18 cellular contexts compared by ENCODE assay signal in the genomic region with DNA sequence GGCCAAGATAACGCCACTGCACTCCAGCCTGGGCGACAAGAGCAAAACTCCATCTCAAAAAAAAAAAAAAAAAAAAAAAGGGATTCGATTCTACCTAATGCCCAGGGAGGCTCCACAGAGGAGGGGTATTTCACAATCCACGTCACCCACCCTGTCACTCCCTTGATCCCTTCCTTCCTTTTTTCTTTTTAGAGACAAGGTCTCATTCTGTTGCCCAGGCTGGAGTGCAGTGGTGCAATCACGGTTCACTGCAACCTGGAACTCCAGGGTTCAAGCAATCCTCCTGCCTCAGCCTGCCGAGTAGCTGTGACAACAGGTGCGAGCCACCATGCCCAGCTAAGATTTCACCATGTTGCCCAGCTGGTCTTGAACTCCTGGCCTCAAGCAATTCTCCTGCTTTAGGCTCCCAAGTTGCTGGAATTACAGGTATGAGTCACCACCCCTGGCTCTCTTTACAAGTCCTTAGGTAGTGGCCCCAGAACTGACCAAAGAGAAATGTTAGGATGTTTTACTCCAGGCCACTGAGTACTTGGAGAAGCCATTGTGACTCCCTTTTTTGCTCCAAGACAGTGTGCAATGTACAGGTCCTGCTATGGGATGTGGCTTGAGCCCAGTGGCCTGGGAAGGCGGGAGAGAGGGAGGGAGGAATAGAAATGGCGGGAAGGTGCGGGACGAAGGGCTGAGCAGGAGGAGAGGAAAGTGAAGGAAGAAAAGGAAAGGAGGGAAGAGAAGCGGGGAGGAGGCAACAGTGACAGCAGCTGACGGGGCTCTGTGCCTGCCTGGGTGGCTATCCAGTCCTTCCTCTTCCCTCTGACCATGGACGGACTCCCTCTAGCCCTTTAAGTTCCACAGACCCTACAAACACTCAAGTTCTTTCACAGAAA. TPM values are rescaled to one million over a fixed set of nuclear protein-coding genes. Genes with fewer than 3 reads are reported as not detected.
A peak's percentile ranks its signal among the peaks of the same experiment; 100 is the strongest.
DNase-seq lines count a peak whose midpoint lies in the region; ATAC-seq, FAIRE-seq and TF ChIP-seq lines count a peak whose summit lies in the region.
"Had no signal": no experiment of that assay in that cellular context is flagged by ENCODE, and none has a peak within 500 bp of the region (broad histone marks: within the 10 kb centered on the region; RNA-seq: fewer than 3 reads in every experiment).

No MANE protein-coding gene starts in this region.

- no peak overlapping the region for H3K27ac ChIP-seq in HepG2 (ENCODE audit: extremely low read length, insufficient read depth, low read length)
- H3K27ac ChIP-seq in tibial artery: no peak overlapping the region
- no peak overlapping the region for H3K27ac ChIP-seq in ascending aorta

- H3K36me3 ChIP-seq in HepG2 (replicated peaks in 1 of 2; ENCODE audit: control insufficient read depth in 1 of 2, insufficient read depth in 2 of 2, low read length in 2 of 2) (no peaks in the 10 kb centered on the region), tibial artery (peaks cover 0 to 5% (median 0%) of the 10 kb centered on the region in 3 donors), ascending aorta (no peaks in the 10 kb centered on the region)
- H3K36me3 ChIP-seq: pancreas had no signal

- CTCF ChIA-PET in HepG2 (lab: Yijun Ruan, JAX; ENCODE audit: low intra/inter-chr PET ratio, low total read pairs): no interaction called here

- peak; percentile 21 for DNase-seq in activated CD4-positive, CD25-positive, alpha-beta regulatory T cell treated with anti-CD3 and anti-CD28 coated beads, Interleukin-2, amount 50 U/mL, for 72 hours
- DNase-seq in activated CD4-positive, CD25-positive, alpha-beta regulatory T cell (lab: John Stamatoyannopoulos, UW): no peak
- no peak for DNase-seq in HepG2 (ENCODE audit: low spot score)
- peak; percentile 26 to 63 for DNase-seq in tibial artery
- DNase-seq in ascending aorta (ENCODE audit: low spot score in 2 of 2): no peak
- DNase-seq in kidney tubule cell (ENCODE audit: low spot score): no peak
- DNase-seq: activated CD4-positive, alpha-beta T cell treated with anti-CD3 and anti-CD28 coated beads for 36 hours; Kasumi-1; NCI-H2029 treated with DMSO at 0.1 percent for 48 hours; NCI-H526; T-helper 17 cell had no signal

- no peaks in the 10 kb centered on the region for H3K9me3 ChIP-seq in HepG2 (ENCODE audit: low read length)
- H3K9me3 ChIP-seq in tibial artery: no peaks in the 10 kb centered on the region
- H3K9me3 ChIP-seq in ascending aorta: no peaks in the 10 kb centered on the region
- H3K9me3 ChIP-seq: pancreas had no signal

- TF ChIP-seq POLR2A in HepG2 (IDR thresholded peaks at IDR 0.05; ENCODE audit: insufficient read depth in 1 of 2, low read depth in 2 of 2, low read length in 2 of 2): no peak

- no TSS peak for BruUV-seq in HepG2 (replicated peaks; lab: Mats Ljungman, UMichigan)

- H3K4me1 ChIP-seq in HepG2 (ENCODE audit: insufficient read depth, low read length) (peaks cover 35% of the 10 kb centered on the region), tibial artery (peaks cover 0 to 2% (median 0%) of the 10 kb centered on the region in 4 donors), ascending aorta (no peaks in the 10 kb centered on the region)

- H3K27me3 ChIP-seq in HepG2 (ENCODE audit: control insufficient read depth in 1 of 2, insufficient read depth in 2 of 2, low read length in 2 of 2): peaks cover 13 to 62% of the 10 kb centered on the region in 2 experiments; a peak in 4 of 5 replicates
- H3K27me3 ChIP-seq in tibial artery: peaks cover 0 to 37% of the 10 kb centered on the region in 2 donors
- H3K27me3 ChIP-seq in ascending aorta: no peaks in the 10 kb centered on the region
- H3K27me3 ChIP-seq: pancreas had no signal

- no peaks in the 10 kb centered on the region for H4K20me1 ChIP-seq in HepG2 (ENCODE audit: insufficient read depth, low read length)

- WGBS in HepG2 (ENCODE audit: low lambda C conversion rate): 48% methylated on average over 14 of the region's 14 CpGs

- in situ Hi-C loops in HepG2 (cut with HindIII; ENCODE audit: extremely low pct_ligation_motif_present, low pct_unique_long_range_greater_than_20kb): loop anchor here (10.0 kb wide), 1 partner anchor 218 kb away; no protein-coding TSS in a partner anchor

- intact Hi-C loops in HepG2 (cut with micrococcal nuclease; ENCODE audit: unreplicated experiment) (no loop called here), tibial artery (cut with DNase I; ENCODE audit: low total_unique reads) (no loop called here), ascending aorta (cut with DNase I) (no loop called here)

- peaks cover 14% of the 10 kb centered on the region for H3K36me3 Mint-ChIP-seq in brain
- H3K36me3 Mint-ChIP-seq: CD8-positive, alpha-beta T cell had no signal

- H3K27ac Mint-ChIP-seq in brain: peak overlapping the region in 4 of 5 experiments; percentile 37 to 84 (median 65)
- H3K27ac Mint-ChIP-seq: activated CD4-positive, alpha-beta T cell treated with anti-CD3 and anti-CD28 coated beads for 36 hours; CD8-positive, alpha-beta T cell; T-helper 17 cell had no signal

- no peak overlapping the region for H2AFZ ChIP-seq in HepG2 (ENCODE audit: low read length)

- TF ChIP-seq CTCF in brain (conservative IDR thresholded peaks at IDR 0.05): no peak
- no peak for TF ChIP-seq CTCF in HepG2 (CRISPR knock-in tag; IDR thresholded peaks at IDR 0.05)
- no peak for TF ChIP-seq CTCF in tibial artery (IDR thresholded peaks at IDR 0.05)
- TF ChIP-seq CTCF in ascending aorta (IDR thresholded peaks at IDR 0.05): no peak

- H3K4me3 ChIP-seq in HepG2 (replicated peaks in 1 of 3; ENCODE audit: insufficient read depth in 1 of 3, low read depth in 2 of 3, low read length in 3 of 3): no peak overlapping the region
- H3K4me3 ChIP-seq in tibial artery: no peak overlapping the region
- no peak overlapping the region for H3K4me3 ChIP-seq in ascending aorta
- H3K4me3 ChIP-seq: pancreas had no signal

- TF ChIP-seq EP300 in HepG2 (IDR thresholded peaks at IDR 0.05; ENCODE audit: low read depth in 2 of 2, low read length in 2 of 2): no peak
- no peak for TF ChIP-seq EP300 in HepG2 (CRISPR knock-in tag; IDR thresholded peaks at IDR 0.05; ENCODE audit: borderline replicate concordance)

- no peak overlapping the region for H3K9ac ChIP-seq in HepG2 (ENCODE audit: insufficient read depth, low read depth, low read length)

- POLR2A ChIA-PET in HepG2 (lab: Yijun Ruan, JAX): no interaction called here

- no peaks in the 10 kb centered on the region for H3K27me3 Mint-ChIP-seq in brain
- H3K27me3 Mint-ChIP-seq: activated CD4-positive, alpha-beta T cell treated with anti-CD3 and anti-CD28 coated beads for 36 hours had no signal

- TF ChIP-seq RAD21 in HepG2 (CRISPR knock-in tag; IDR thresholded peaks at IDR 0.05): no peak

- no peaks in the 10 kb centered on the region for H3K9me3 Mint-ChIP-seq in brain
- H3K9me3 Mint-ChIP-seq: CD8-positive, alpha-beta T cell; central memory CD8-positive, alpha-beta T cell had no signal

- H3K4me1 Mint-ChIP-seq in brain: peaks cover 28% of the 10 kb centered on the region
- H3K4me1 Mint-ChIP-seq: activated CD4-positive, alpha-beta T cell treated with anti-CD3 and anti-CD28 coated beads for 36 hours had no signal

- H3K4me3 Mint-ChIP-seq in brain: no peak overlapping the region
- H3K4me3 Mint-ChIP-seq: activated CD4-positive, alpha-beta T cell treated with anti-CD3 and anti-CD28 coated beads for 36 hours; CD8-positive, alpha-beta T cell; central memory CD8-positive, alpha-beta T cell; T-helper 17 cell had no signal

- FAIRE-seq in HepG2 (lab: Jason Lieb, UNC): no peak
- FAIRE-seq: islet of Langerhans, pancreas had no signal

- no peak overlapping the region for H3K4me2 ChIP-seq in HepG2 (ENCODE audit: low read depth, low read length)

- no peaks in the 10 kb centered on the region for H3K79me2 ChIP-seq in HepG2 (ENCODE audit: insufficient read depth, low read length)

- ATAC-seq in HepG2: no peak
- no peak for ATAC-seq in GM18520 (IDR thresholded peaks at IDR 0.05; ENCODE audit: unreplicated experiment)
- ATAC-seq: activated CD4-positive, alpha-beta T cell treated with anti-CD3 and anti-CD28 coated beads for 36 hours; CD8-positive, alpha-beta T cell; pancreas; T-helper 17 cell had no signal

RNA-seq across cellular contexts. Expression of gene FXYD2, which starts 11.8 kb away (rescaled TPM):
- 0.63 TPM for polyA plus RNA-seq in brain (ENCODE audit: insufficient read depth, low read depth, low replicate concordance)
- 106 and 107 TPM in 2 replicates for total RNA-seq in HepG2 (2016; rRNA removed; fragmentation: Illumina TruSeq; extraction: Trizol)
- total RNA-seq in HepG2 (2016; cell fraction: cytosol; rRNA removed; fragmentation: Illumina TruSeq; extraction: Trizol; ENCODE audit: low read depth): 71.2 and 93.3 TPM in 2 replicates
- 102 and 114 TPM in 2 replicates for total RNA-seq in HepG2 (2016; cell fraction: insoluble cytoplasmic fraction; rRNA removed; fragmentation: Illumina TruSeq; extraction: Trizol)
- 99.5 and 112 TPM in 2 replicates for total RNA-seq in HepG2 (2016; cell fraction: membrane; rRNA removed; fragmentation: Illumina TruSeq; extraction: Trizol)
- 50.7 and 58.0 TPM in 2 replicates for total RNA-seq in HepG2 (2016; cell fraction: nucleus; rRNA removed; fragmentation: Illumina TruSeq; extraction: Trizol)
- polyA plus RNA-seq in HepG2 (2011; rRNA removed): 38.8 and 45.9 TPM in 2 replicates
- polyA plus RNA-seq in HepG2 (2011; cell fraction: cytosol; rRNA removed): 34.6 and 67.1 TPM in 2 replicates
- polyA plus RNA-seq in HepG2 (2011; cell fraction: nucleus; rRNA removed): 36.7 and 39.0 TPM in 2 replicates
- polyA plus RNA-seq in HepG2 (2012): 12.8 and 15.4 TPM in 2 replicates
- polyA plus RNA-seq in HepG2 (2016; cell fraction: cytosol; fragmentation: Illumina TruSeq; extraction: Trizol; ENCODE audit: low read depth): 80.3 and 98.8 TPM in 2 replicates
- polyA plus RNA-seq in HepG2 (2016; cell fraction: insoluble cytoplasmic fraction; fragmentation: Illumina TruSeq; extraction: Trizol; ENCODE audit: low read depth): 93.9 and 102 TPM in 2 replicates
- polyA plus RNA-seq in HepG2 (2016; cell fraction: membrane; fragmentation: Illumina TruSeq; extraction: Trizol; ENCODE audit: low read depth): 83.4 and 95.9 TPM in 2 replicates
- polyA plus RNA-seq in HepG2 (2016; cell fraction: nucleus; fragmentation: Illumina TruSeq; extraction: Trizol; ENCODE audit: insufficient read depth, low read depth): 79.8 and 83.8 TPM in 2 replicates
- 0.12 and 31.7 TPM in 2 replicates for polyA minus RNA-seq in HepG2 (2011; rRNA and poly(A)+ RNA removed; ENCODE audit: low replicate concordance)
- 4.7 and 14.1 TPM in 2 replicates for polyA minus RNA-seq in HepG2 (2011; cell fraction: cytosol; rRNA and poly(A)+ RNA removed)
- polyA minus RNA-seq in HepG2 (2011; cell fraction: nucleus; rRNA and poly(A)+ RNA removed): 35.9 and 38.2 TPM in 2 replicates
- total RNA-seq in ascending aorta: not detected
- total RNA-seq: A172 had no signal

RNA-seq across cellular contexts. Expression of gene DSCAML1, which starts 39.3 kb away (rescaled TPM):
- polyA plus RNA-seq in brain (ENCODE audit: insufficient read depth, low read depth, low replicate concordance) (9.6 TPM), HepG2 (2011; rRNA removed) (0.40 and 0.72 TPM in 2 replicates)
- total RNA-seq in HepG2 (2016; rRNA removed; fragmentation: Illumina TruSeq; extraction: Trizol) (0.14 and 0.29 TPM in 2 replicates), ascending aorta (not detected)
- 0.61 and 0.88 TPM in 2 replicates for total RNA-seq in HepG2 (2016; cell fraction: cytosol; rRNA removed; fragmentation: Illumina TruSeq; extraction: Trizol; ENCODE audit: low read depth)
- 0.24 and 0.35 TPM in 2 replicates for total RNA-seq in HepG2 (2016; cell fraction: insoluble cytoplasmic fraction; rRNA removed; fragmentation: Illumina TruSeq; extraction: Trizol)
- total RNA-seq in HepG2 (2016; cell fraction: membrane; rRNA removed; fragmentation: Illumina TruSeq; extraction: Trizol): 0.17 and 0.28 TPM in 2 replicates
- 0.47 and 0.50 TPM in 2 replicates for total RNA-seq in HepG2 (2016; cell fraction: nucleus; rRNA removed; fragmentation: Illumina TruSeq; extraction: Trizol)
- 0.15 and 0.35 TPM in 2 replicates for polyA plus RNA-seq in HepG2 (2011; cell fraction: cytosol; rRNA removed)
- 2.6 and 4.1 TPM in 2 replicates for polyA plus RNA-seq in HepG2 (2011; cell fraction: nucleus; rRNA removed)
- 0.48 and 0.69 TPM in 2 replicates for polyA plus RNA-seq in HepG2 (2012)
- 0.06 and 0.07 TPM in 2 replicates for polyA plus RNA-seq in HepG2 (2016; cell fraction: cytosol; fragmentation: Illumina TruSeq; extraction: Trizol; ENCODE audit: low read depth)
- polyA plus RNA-seq in HepG2 (2016; cell fraction: insoluble cytoplasmic fraction; fragmentation: Illumina TruSeq; extraction: Trizol; ENCODE audit: low read depth): 0.14 and 0.19 TPM in 2 replicates
- polyA plus RNA-seq in HepG2 (2016; cell fraction: membrane; fragmentation: Illumina TruSeq; extraction: Trizol; ENCODE audit: low read depth): 0.09 and 0.14 TPM in 2 replicates
- 0.24 and 0.74 TPM in 2 replicates for polyA plus RNA-seq in HepG2 (2016; cell fraction: nucleus; fragmentation: Illumina TruSeq; extraction: Trizol; ENCODE audit: insufficient read depth, low read depth)
- 1.8 TPM in 1 of 2 replicates, not detected in the other for polyA minus RNA-seq in HepG2 (2011; rRNA and poly(A)+ RNA removed; ENCODE audit: low replicate concordance)
- 0.18 and 0.20 TPM in 2 replicates for polyA minus RNA-seq in HepG2 (2011; cell fraction: cytosol; rRNA and poly(A)+ RNA removed)
- 2.7 and 6.2 TPM in 2 replicates for polyA minus RNA-seq in HepG2 (2011; cell fraction: nucleus; rRNA and poly(A)+ RNA removed)
- total RNA-seq: A172 had no signal

RNA-seq across cellular contexts. Expression of gene FXYD6, which starts 40.1 kb away (rescaled TPM):
- polyA plus RNA-seq in brain (ENCODE audit: insufficient read depth, low read depth, low replicate concordance): 516 TPM
- total RNA-seq in HepG2 (2016; rRNA removed; fragmentation: Illumina TruSeq; extraction: Trizol): not detected in 2 replicates
- total RNA-seq in HepG2 (2016; cell fraction: cytosol; rRNA removed; fragmentation: Illumina TruSeq; extraction: Trizol; ENCODE audit: low read depth): not detected in 2 replicates
- not detected in 2 replicates for total RNA-seq in HepG2 (2016; cell fraction: insoluble cytoplasmic fraction; rRNA removed; fragmentation: Illumina TruSeq; extraction: Trizol)
- not detected in 2 replicates for total RNA-seq in HepG2 (2016; cell fraction: membrane; rRNA removed; fragmentation: Illumina TruSeq; extraction: Trizol)
- total RNA-seq in HepG2 (2016; cell fraction: nucleus; rRNA removed; fragmentation: Illumina TruSeq; extraction: Trizol): not detected in 2 replicates
- not detected in 2 replicates for polyA plus RNA-seq in HepG2 (2011; rRNA removed)
- polyA plus RNA-seq in HepG2 (2011; cell fraction: cytosol; rRNA removed): not detected in 2 replicates
- not detected in 2 replicates for polyA plus RNA-seq in HepG2 (2011; cell fraction: nucleus; rRNA removed)
- not detected in 2 replicates for polyA plus RNA-seq in HepG2 (2012)
- polyA plus RNA-seq in HepG2 (2016; cell fraction: cytosol; fragmentation: Illumina TruSeq; extraction: Trizol; ENCODE audit: low read depth): not detected in 2 replicates
- not detected in 2 replicates for polyA plus RNA-seq in HepG2 (2016; cell fraction: insoluble cytoplasmic fraction; fragmentation: Illumina TruSeq; extraction: Trizol; ENCODE audit: low read depth)
- not detected in 2 replicates for polyA plus RNA-seq in HepG2 (2016; cell fraction: membrane; fragmentation: Illumina TruSeq; extraction: Trizol; ENCODE audit: low read depth)
- polyA plus RNA-seq in HepG2 (2016; cell fraction: nucleus; fragmentation: Illumina TruSeq; extraction: Trizol; ENCODE audit: insufficient read depth, low read depth): not detected in 2 replicates
- not detected in 2 replicates for polyA minus RNA-seq in HepG2 (2011; rRNA and poly(A)+ RNA removed; ENCODE audit: low replicate concordance)
- polyA minus RNA-seq in HepG2 (2011; cell fraction: cytosol; rRNA and poly(A)+ RNA removed): not detected in 2 replicates
- polyA minus RNA-seq in HepG2 (2011; cell fraction: nucleus; rRNA and poly(A)+ RNA removed): not detected in 2 replicates
- 16.4 TPM for total RNA-seq in ascending aorta
- total RNA-seq: CD8-positive, alpha-beta T cell had no signal

Comparison
In these comparisons a context has a peak if more than half of its experiments do, and no peak if none do; other contexts are left out.
1. DNase-seq: peak in activated CD4-positive, CD25-positive, alpha-beta regulatory T cell treated with anti-CD3 and anti-CD28 coated beads, Interleukin-2, amount 50 U/mL, for 72 hours (single experiment) and tibial artery (2 of 2); none in activated CD4-positive, CD25-positive, alpha-beta regulatory T cell (0 of 4), HepG2 (single experiment), ascending aorta (0 of 2) and kidney tubule cell (single experiment).
2. RNA of gene FXYD2, which starts 11.8 kb away (total RNA-seq): 50.7 to 114 TPM in HepG2; not detected in ascending aorta (single experiment); every median in the first group is over 10 times any median in the second.
3. RNA of gene FXYD6, which starts 40.1 kb away (total RNA-seq): 16.4 TPM in ascending aorta (single experiment); not detected in HepG2; every median in the first group is over 10 times any median in the second.